8 cellular contexts compared by ENCODE assay signal in genomic region chr2:24793752-24794477, GRCh38. TPM values are rescaled to one million over a fixed set of nuclear protein-coding genes. Genes with fewer than 3 reads are reported as not detected.
DNase-seq lines count a peak whose midpoint lies in the region; ATAC-seq, FAIRE-seq and TF ChIP-seq lines count a peak whose summit lies in the region.

No MANE protein-coding gene starts in this region.

- 8 to 13% methylated on average over 16 of the region's 16 CpGs for WGBS in pancreas, 2 donors

- H3K4me1 Mint-ChIP-seq in T-helper 1 cell treated with Interleukin-12 subunit alpha and Interleukin-12 subunit beta and Interleukin-4 antibody, amounts not matched to agents 30 μg/mL and 1 μg/mL, for 36 hours (ENCODE audit: low read depth) = peaks cover 33% of the 10 kb centered on the region

- no peak overlapping the region for H3K27ac ChIP-seq in pancreas

- peaks cover 25% of the 10 kb centered on the region for H3K36me3 Mint-ChIP-seq in T-helper 1 cell treated with Interleukin-12 subunit alpha and Interleukin-12 subunit beta and Interleukin-4 antibody, amounts not matched to agents 30 μg/mL and 1 μg/mL, for 36 hours (ENCODE audit: low read depth)

- H3K9me3 ChIP-seq in pancreas = no peaks in the 10 kb centered on the region

- DNase-seq in DMS53 (lab: John Stamatoyannopoulos, UW) (peak; percentile 62), DMS53 treated with DMSO at 0.1 percent for 48 hours (lab: John Stamatoyannopoulos, UW; ENCODE audit: unreplicated experiment) (no peak), HuH-7 (ENCODE audit: low spot score) (peak; percentile 35), fibroblast of gingiva (ENCODE audit: low read depth) (peak; percentile 40), pancreas (no peak), NOMO-1 treated with dmso at 0.1 percent for 144 hours (lab: John Stamatoyannopoulos, UW; ENCODE audit: unreplicated experiment) (no peak)

- H3K27me3 Mint-ChIP-seq in T-helper 1 cell treated with Interleukin-12 subunit alpha and Interleukin-12 subunit beta and Interleukin-4 antibody, amounts not matched to agents 30 μg/mL and 1 μg/mL, for 36 hours (ENCODE audit: low read depth) = no peaks in the 10 kb centered on the region

- ATAC-seq in pancreas (no peak), HG03139 (IDR thresholded peaks at IDR 0.05; ENCODE audit: unreplicated experiment) (no peak)

- peak overlapping the region; percentile 63 to 78 (median 71) for H3K4me3 ChIP-seq in pancreas

- intact Hi-C loops in pancreas (cut with DNase I) = no loop called here

- peak overlapping the region; percentile 95 for H3K4me3 Mint-ChIP-seq in T-helper 1 cell treated with Interleukin-12 subunit alpha and Interleukin-12 subunit beta and Interleukin-4 antibody, amounts not matched to agents 30 μg/mL and 1 μg/mL, for 36 hours

- no peaks in the 10 kb centered on the region for H3K9me3 Mint-ChIP-seq in T-helper 1 cell treated with Interleukin-12 subunit alpha and Interleukin-12 subunit beta and Interleukin-4 antibody, amounts not matched to agents 30 μg/mL and 1 μg/mL, for 36 hours

- no peaks in the 10 kb centered on the region for H3K36me3 ChIP-seq in pancreas

- H3K4me1 ChIP-seq in pancreas = peaks cover 0 to 6% (median 0%) of the 10 kb centered on the region in 3 donors

- peak overlapping the region; percentile 99 for H3K27ac Mint-ChIP-seq in T-helper 1 cell treated with Interleukin-12 subunit alpha and Interleukin-12 subunit beta and Interleukin-4 antibody, amounts not matched to agents 30 μg/mL and 1 μg/mL, for 36 hours

- TF ChIP-seq CTCF in pancreas (IDR thresholded peaks at IDR 0.05) = no peak

- no peak for FAIRE-seq in pancreas (lab: Jason Lieb, UNC)

- no peaks in the 10 kb centered on the region for H3K27me3 ChIP-seq in pancreas

RNA-seq across cellular contexts. Expression of gene CENPO, which starts 0.7 kb away (rescaled TPM):
- total RNA-seq in pancreas = 1 to 10 TPM in 5 of 6 donors, under 1 TPM in 1; 0.69 to 2.8 (median 2.2) TPM
- polyA plus RNA-seq in pancreas = 1 to 10 TPM; 1.4 to 1.7 TPM

RNA-seq across cellular contexts. Expression of gene PTRHD1, which starts 0.7 kb away (rescaled TPM):
- 10 to 100 TPM in 5 of 6 donors, 1 to 10 TPM in 1; 8.2 to 15.5 (median 11.9) TPM for total RNA-seq in pancreas
- 10 to 100 TPM in 1 of 2 donors, 1 to 10 TPM in 1; 9.8 to 16.0 TPM for polyA plus RNA-seq in pancreas

Comparison
In these comparisons a context has a peak if more than half of its experiments do, and no peak if none do; other contexts are left out.
1. DNase-seq: peak in DMS53 (single experiment), HuH-7 (single experiment) and fibroblast of gingiva (single experiment); none in DMS53 treated with DMSO at 0.1 percent for 48 hours (single experiment), pancreas (0 of 6) and NOMO-1 treated with dmso at 0.1 percent for 144 hours (single experiment).